ENCODE assay signal across 10 cellular contexts in genomic region chr7:102008535-102009262, GRCh38.
DNase-seq lines count a peak whose midpoint lies in the region; ATAC-seq and TF ChIP-seq lines count a peak whose summit lies in the region.
"Had no signal": no experiment of that assay in that cellular context is flagged by ENCODE, and none has a peak within 500 bp of the region (broad histone marks: within the 10 kb centered on the region; RNA-seq: fewer than 3 reads in every experiment).

No MANE protein-coding gene starts in this region.

- H3K9me3 ChIP-seq in hepatocyte (ENCODE audit: low read depth) (no peaks in the 10 kb centered on the region), thymus (ENCODE audit: control insufficient read depth) (no peaks in the 10 kb centered on the region)
- H3K9me3 ChIP-seq: sigmoid colon had no signal

- no peak overlapping the region for H3K4me3 ChIP-seq in hepatocyte
- no peak overlapping the region for H3K4me3 ChIP-seq in thymus (ENCODE audit: low read length)
- H3K4me3 ChIP-seq: sigmoid colon had no signal

- ATAC-seq in HG03432 (IDR thresholded peaks at IDR 0.05; ENCODE audit: unreplicated experiment) (no peak), GM21423 (IDR thresholded peaks at IDR 0.05; ENCODE audit: unreplicated experiment) (no peak)

- H2AFZ ChIP-seq in hepatocyte, result no peak overlapping the region

- H4K20me1 ChIP-seq in hepatocyte (ENCODE audit: insufficient read depth, poor library complexity, severe bottlenecking), result peaks cover 4% of the 10 kb centered on the region

- peaks cover 62% of the 10 kb centered on the region for H3K79me2 ChIP-seq in hepatocyte

- H3K4me2 ChIP-seq in hepatocyte, result no peak overlapping the region

- H3K36me3 ChIP-seq in hepatocyte (replicated peaks; ENCODE audit: insufficient read depth, low read depth), result no peaks in the 10 kb centered on the region
- H3K36me3 ChIP-seq in thymus (ENCODE audit: control insufficient read depth, insufficient read depth), result peaks cover 7% of the 10 kb centered on the region
- H3K36me3 ChIP-seq: sigmoid colon had no signal

- peaks cover 11% of the 10 kb centered on the region for H3K4me1 ChIP-seq in hepatocyte (ENCODE audit: insufficient read depth)
- H3K4me1 ChIP-seq in thymus (ENCODE audit: control insufficient read depth, insufficient read depth, low read length), result peaks cover 3% of the 10 kb centered on the region

- WGBS in hepatocyte (ENCODE audit: low lambda C conversion rate, missing lambda C conversion rate), result 93% methylated on average over 12 of the region's 12 CpGs
- WGBS in thymus, result 96% methylated on average over 12 of the region's 12 CpGs

- TF ChIP-seq CTCF in hepatocyte (IDR thresholded peaks at IDR 0.05; ENCODE audit: poor library complexity), result no peak

- H3K27ac ChIP-seq in hepatocyte (peak overlapping the region; percentile 62), thymus (ENCODE audit: low read depth) (peak overlapping the region; percentile 8)

- DNase-seq in NCI-H748 (lab: John Stamatoyannopoulos, UW; ENCODE audit: unreplicated experiment) (peak; percentile 56), NCI-H748 treated with DMSO at 0.1 percent for 48 hours (lab: John Stamatoyannopoulos, UW) (no peak), NCI-H345 (lab: John Stamatoyannopoulos, UW) (peak; percentile 89), hepatocyte (ENCODE audit: low spot score) (peak; percentile 30)
- no peak for DNase-seq in activated CD8-positive, alpha-beta memory T cell treated with anti-CD3 and anti-CD28 coated beads, Interleukin-2, amount 50 U/mL, for 48 hours
- DNase-seq: MV-4-11, sigmoid colon had no signal

- H3K27me3 ChIP-seq in hepatocyte (no peaks in the 10 kb centered on the region), thymus (ENCODE audit: control insufficient read depth, insufficient read depth) (no peaks in the 10 kb centered on the region)
- H3K27me3 ChIP-seq: sigmoid colon had no signal

- no peaks in the 10 kb centered on the region for H3K9me2 ChIP-seq in hepatocyte (replicated peaks; ENCODE audit: insufficient read depth)

Comparison
In these comparisons a context has a peak if more than half of its experiments do, and no peak if none do; other contexts are left out.
1. DNase-seq: peak in NCI-H748 (single experiment), NCI-H345 (single experiment) and hepatocyte (single experiment); none in NCI-H748 treated with DMSO at 0.1 percent for 48 hours (single experiment) and activated CD8-positive, alpha-beta memory T cell treated with anti-CD3 and anti-CD28 coated beads, Interleukin-2, amount 50 U/mL, for 48 hours (single experiment).